Comparison of ENCODE assay signal across 6 cellular contexts in the genomic region with DNA sequence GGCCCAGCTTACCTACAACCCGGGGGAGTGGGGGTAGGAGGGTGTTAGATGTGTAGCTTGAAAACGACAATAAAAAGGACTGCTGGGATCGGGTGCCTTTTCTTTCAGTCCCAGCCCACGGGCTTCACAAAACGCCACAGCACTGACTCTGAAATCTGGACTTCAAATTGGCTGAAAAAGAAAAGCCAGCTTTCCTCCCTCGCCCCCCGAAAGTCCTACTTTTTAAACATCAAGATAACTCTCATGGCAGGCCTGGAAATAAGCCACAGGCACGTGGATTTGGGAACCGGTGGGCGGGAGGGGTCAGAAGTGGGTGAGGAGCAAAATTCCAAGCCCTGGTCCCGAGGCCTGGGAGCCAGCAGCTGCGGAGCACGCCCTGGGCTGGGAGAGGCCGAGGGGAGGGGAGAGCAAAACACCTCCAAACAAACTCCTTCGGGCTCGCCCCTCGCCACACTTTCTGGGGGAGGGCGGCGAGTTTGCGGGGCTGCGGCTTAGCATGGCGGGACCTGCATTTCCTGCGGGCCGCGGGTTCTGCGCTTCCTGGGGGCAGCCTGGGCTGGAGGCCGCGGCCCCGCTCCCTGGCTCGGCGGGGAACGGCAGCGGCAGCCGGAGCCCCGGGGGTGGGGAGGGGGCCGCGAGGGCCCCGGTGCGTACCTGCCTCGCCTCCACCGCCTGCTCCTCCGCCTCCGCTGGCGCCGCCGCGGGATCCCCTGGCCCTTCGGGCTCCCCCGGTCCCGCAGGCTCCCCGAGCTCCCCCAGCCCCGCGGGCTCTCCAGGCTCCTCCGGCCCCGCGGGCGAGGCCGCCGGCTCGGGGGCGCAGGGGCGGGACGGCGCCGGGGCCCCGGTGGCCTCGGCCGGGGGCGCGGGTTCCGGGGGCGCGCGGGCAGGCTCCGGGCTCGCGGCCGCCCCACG. TPM values are rescaled to one million over a fixed set of nuclear protein-coding genes. Genes with fewer than 3 reads are reported as not detected.
DNase-seq lines count a peak whose midpoint lies in the region; ATAC-seq, FAIRE-seq and TF ChIP-seq lines count a peak whose summit lies in the region.
"Not testable (repeated sequence)": the region's sequence is repeated elsewhere in the genome, so short reads cannot be mapped to it uniquely, and the experiment has no call there.

No MANE protein-coding gene starts in this region.

- FAIRE-seq in urothelium cell line (lab: Jason Lieb, UNC), result not testable (repeated sequence)

- H3K9me3 ChIP-seq in T-helper 17 cell (ENCODE audit: control insufficient read depth, low read length, poor library complexity, severe bottlenecking); iPS DF 6.9 (ENCODE audit: control insufficient read depth, insufficient read depth, low read length); neutrophil: not testable (repeated sequence)

- peak overlapping the region; percentile 71 for H3K4me3 Mint-ChIP-seq in T-helper 17 cell

- H3K27me3 Mint-ChIP-seq in T-helper 17 cell, result not testable (repeated sequence)

- H3K4me1 Mint-ChIP-seq in T-helper 17 cell, result peaks cover 22% of the 10 kb centered on the region

- H3K27me3 ChIP-seq in iPS DF 6.9 (ENCODE audit: control insufficient read depth, insufficient read depth, low read length), result not testable (repeated sequence)
- peaks cover 32% of the 10 kb centered on the region for H3K27me3 ChIP-seq in neutrophil

- not testable (repeated sequence) for TF ChIP-seq CTCF in neutrophil (IDR thresholded peaks at IDR 0.05)

- H3K36me3 ChIP-seq in iPS DF 6.9 (ENCODE audit: control insufficient read depth, insufficient read depth, low read length), result not testable (repeated sequence)
- peaks cover 21% of the 10 kb centered on the region for H3K36me3 ChIP-seq in neutrophil

- not testable (repeated sequence) for H3K36me3 Mint-ChIP-seq in T-helper 17 cell (ENCODE audit: low read depth)

- peak overlapping the region; percentile 67 for H3K4me3 ChIP-seq in iPS DF 6.9 (ENCODE audit: low read length)
- H3K4me3 ChIP-seq in neutrophil (ENCODE audit: low read depth in 1 of 2, low read length in 1 of 2), result peak overlapping the region; percentile 49 to 56

- H3K4me1 ChIP-seq in iPS DF 6.9 (ENCODE audit: control insufficient read depth, insufficient read depth, low read length) (peaks cover 10% of the 10 kb centered on the region), neutrophil (ENCODE audit: control insufficient read depth in 1 of 2, insufficient read depth in 1 of 2, low read depth in 1 of 2, low read length in 1 of 2) (peaks cover 26 to 30% of the 10 kb centered on the region in 2 experiments)

- ATAC-seq in HG02610 (IDR thresholded peaks at IDR 0.05; ENCODE audit: unreplicated experiment) (peak; percentile 27), T-helper 17 cell (peak; percentile 39)

- no CpG with 5 or more reads among the region's 79 CpGs for WGBS in iPS DF 6.9 (ENCODE audit: insufficient coverage, insufficient read length)

- DNase-seq in T-helper 17 cell; iPS DF 6.9 (ENCODE audit: low read depth, low spot score): not testable (repeated sequence)
- peak in 2 of 61 donors; percentile 36 to 48 for DNase-seq in caudate nucleus (lab: John Stamatoyannopoulos, UW)
- peak; percentile 40 for DNase-seq in urothelium cell line (ENCODE audit: low spot score)

- H3K27ac ChIP-seq in caudate nucleus (ENCODE audit: low read depth, low read length), result peak overlapping the region; percentile 87
- not testable (repeated sequence) for H3K27ac ChIP-seq in iPS DF 6.9 (ENCODE audit: low read length); neutrophil

- H3K27ac Mint-ChIP-seq in T-helper 17 cell, result not testable (repeated sequence)

RNA-seq across cellular contexts. Expression of a gene that starts 0.6 kb away (rescaled TPM):
- 1 to 10 TPM; 5.7 to 8.0 TPM for total RNA-seq in T-helper 17 cell

RNA-seq across cellular contexts. Expression of a gene that starts 16.2 kb away (rescaled TPM):
- 100 to 1,000 TPM; 124 to 137 TPM for total RNA-seq in T-helper 17 cell

RNA-seq across cellular contexts. Expression of a gene that starts 16.4 kb away (rescaled TPM):
- 10 to 100 TPM; 35.1 to 36.2 TPM for total RNA-seq in T-helper 17 cell

RNA-seq across cellular contexts. Expression of a gene that starts 26.9 kb away (rescaled TPM):
- total RNA-seq in T-helper 17 cell, result 100 to 1,000 TPM; 351 to 393 TPM

RNA-seq across cellular contexts. Expression of a gene that starts 27.7 kb away (rescaled TPM):
- total RNA-seq in T-helper 17 cell, result 10 to 100 TPM; 29.4 to 36.7 TPM
